Comparison of ENCODE assay signal across 9 cellular contexts in genomic region chr6:125114248-125114858, GRCh38. TPM values are rescaled to one million over a fixed set of nuclear protein-coding genes. Genes with fewer than 3 reads are reported as not detected.
DNase-seq lines count a peak whose midpoint lies in the region; ATAC-seq, FAIRE-seq and TF ChIP-seq lines count a peak whose summit lies in the region.
"Had no signal": no experiment of that assay in that cellular context is flagged by ENCODE, and none has a peak within 500 bp of the region (broad histone marks: within the 10 kb centered on the region; RNA-seq: fewer than 3 reads in every experiment).

No MANE protein-coding gene starts in this region.

- FAIRE-seq in frontal cortex (lab: Jason Lieb, UNC), result peak; percentile 98

- no peak overlapping the region for H3K4me3 ChIP-seq in HFF-Myc (replicated peaks; ENCODE audit: low read depth, low read length)

- DNase-seq in DMS53 (lab: John Stamatoyannopoulos, UW), result peak; percentile 64
- no peak for DNase-seq in HFF-Myc (ENCODE audit: extremely low read depth, low read depth)
- DNase-seq in NCI-H345 (lab: John Stamatoyannopoulos, UW), result peak; percentile 62
- peak; percentile 21 for DNase-seq in activated T-cell treated with anti-CD3 and anti-CD28 coated beads for 24 hours (ENCODE audit: low read depth)
- DNase-seq in frontal cortex (ENCODE audit: low spot score in 2 of 2), result peak in 1 of 2 donors; percentile 31
- DNase-seq in renal cortical epithelial cell (ENCODE audit: low read depth), result peak; percentile 63
- DNase-seq in HuH-7 (ENCODE audit: low spot score), result no peak

- no peak for ATAC-seq in GM21381 (IDR thresholded peaks at IDR 0.05; ENCODE audit: unreplicated experiment)
- ATAC-seq: naive thymus-derived CD8-positive, alpha-beta T cell had no signal

- TF ChIP-seq CTCF in HFF-Myc (IDR thresholded peaks at IDR 0.05; ENCODE audit: low read depth, low read length, missing control alignments), result peak; percentile 69

RNA-seq across cellular contexts. Expression of gene TPD52L1, which starts 39.2 kb away (rescaled TPM):
- total RNA-seq in frontal cortex, result 9.4 TPM
- total RNA-seq in renal cortical epithelial cell, result 105 and 188 TPM in 2 replicates
- total RNA-seq: naive thymus-derived CD8-positive, alpha-beta T cell had no signal

Comparison
In these comparisons a context has a peak if more than half of its experiments do, and no peak if none do; other contexts are left out.
1. DNase-seq: peak in DMS53 (single experiment), NCI-H345 (single experiment), activated T-cell treated with anti-CD3 and anti-CD28 coated beads for 24 hours (single experiment) and renal cortical epithelial cell (single experiment); none in HFF-Myc (single experiment) and HuH-7 (single experiment).
2. RNA of gene TPD52L1, which starts 39.2 kb away (total RNA-seq): 105 to 188 TPM in renal cortical epithelial cell; 9.4 TPM in frontal cortex (single experiment); every median in the first group is over 10 times any median in the second.